1 cellular context compared by ENCODE assay signal in genomic region chr10:110643670-110644597, GRCh38.
A peak's percentile ranks its signal among the peaks of the same experiment; 100 is the strongest.
TF ChIP-seq lines count a peak whose summit lies in the region.

TSS of gene RBM20 (plus strand) at chr10:110644336. CDS start at chr10:110644455, 119 bp downstream.

TF ChIP-seq in endothelial cell of umbilical vein, 7 proteins besides CTCF, POLR2A, EP300 and RAD21:
- TF ChIP-seq POLR2AphosphoS5 (IDR thresholded peaks at IDR 0.05; ENCODE audit: insufficient read depth, low read depth, low read length) = no peak
- TF ChIP-seq EZH2 (IDR thresholded peaks at IDR 0.05; ENCODE audit: borderline replicate concordance, low read depth, low read length, severe bottlenecking) = peak; percentile 54
